1 cellular context compared by ENCODE assay signal in the genomic region with DNA sequence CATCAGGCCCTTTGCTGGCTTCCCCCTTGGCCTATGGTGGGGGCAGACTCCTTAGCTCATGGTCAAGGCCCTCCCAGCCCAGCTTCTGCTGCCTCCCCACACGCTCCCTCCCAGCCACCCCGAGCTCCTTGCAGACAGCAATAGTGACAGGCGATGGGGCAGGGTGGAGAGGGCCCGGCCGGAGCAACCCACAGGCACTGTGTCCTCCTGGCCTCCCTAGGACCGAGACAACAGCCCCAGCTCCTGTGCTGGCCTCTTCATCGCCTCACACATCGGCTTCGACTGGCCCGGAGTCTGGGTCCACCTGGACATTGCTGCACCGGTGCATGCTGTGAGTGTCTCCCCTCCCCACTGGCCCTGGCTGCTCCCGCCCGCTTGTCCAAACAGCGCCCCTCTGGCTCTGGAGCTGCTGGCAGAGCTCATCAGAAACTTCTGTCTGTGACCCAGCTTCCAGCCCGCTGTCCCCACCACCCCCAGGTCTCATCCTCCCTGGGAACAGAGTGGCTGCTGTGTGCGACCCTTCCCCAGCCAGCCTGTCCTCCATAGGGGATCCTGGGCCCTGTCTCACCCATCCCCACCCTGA.
TF ChIP-seq lines count a peak whose summit lies in the region.

No MANE protein-coding gene starts in this region.

TF ChIP-seq in HEK293, 187 proteins besides CTCF, POLR2A, EP300 and RAD21 (continued from another document):
- peak; percentile 40; the same call in 1 of the 2 replicates for TF ChIP-seq ZIC2 (tag by site-specific recombination; IDR thresholded peaks at IDR 0.05)
